In genomic region chr18:32139835-32140283, GRCh38 we compare ENCODE assay signal across 18 cellular contexts. TPM values are rescaled to one million over a fixed set of nuclear protein-coding genes. Genes with fewer than 3 reads are reported as not detected.
DNase-seq lines count a peak whose midpoint lies in the region; ATAC-seq, FAIRE-seq and TF ChIP-seq lines count a peak whose summit lies in the region.
"Had no signal": no experiment of that assay in that cellular context is flagged by ENCODE, and none has a peak within 500 bp of the region (broad histone marks: within the 10 kb centered on the region; RNA-seq: fewer than 3 reads in every experiment).

No MANE protein-coding gene starts in this region.

- H3K27ac ChIP-seq in HCT116 (ENCODE audit: low read depth, low read length): no peak overlapping the region
- no peak overlapping the region for H3K27ac ChIP-seq in H1 (ENCODE audit: low read depth, low read length)
- H3K27ac ChIP-seq in thyroid gland: no peak overlapping the region

- no peak for TF ChIP-seq EP300 in H1 (IDR thresholded peaks at IDR 0.05; ENCODE audit: borderline replicate concordance in 1 of 2, low read depth in 2 of 2, low read length in 2 of 2)

- no peak overlapping the region for H3K4me3 ChIP-seq in HCT116 (replicated peaks in 1 of 2; ENCODE audit: low read depth in 1 of 2, low read length in 2 of 2)
- H3K4me3 ChIP-seq in H1 (ENCODE audit: extremely low read depth in 1 of 4, insufficient read depth in 2 of 4, low read depth in 3 of 4, low read length in 4 of 4): no peak overlapping the region
- H3K4me3 ChIP-seq in thyroid gland (replicated peaks in 1 of 3): no peak overlapping the region

- peak; percentile 9; the same call in 1 of the 2 replicates for TF ChIP-seq RAD21 in HCT116 (IDR thresholded peaks at IDR 0.05; ENCODE audit: low read depth)
- peak; percentile 17 to 33; a peak in 1 of 4 replicates for TF ChIP-seq RAD21 in H1 (IDR thresholded peaks at IDR 0.05 in 1 of 2, conservative IDR thresholded peaks at IDR 0.05 in 1 of 2; ENCODE audit: low read depth in 2 of 2, low read length in 2 of 2)

- H2BK12ac ChIP-seq in H1 (ENCODE audit: low read depth, low read length): no peak overlapping the region

- H2BK120ac ChIP-seq in H1 (replicated peaks; ENCODE audit: low read depth, low read length): no peak overlapping the region

- no peak overlapping the region for H2BK15ac ChIP-seq in H1 (ENCODE audit: low read length)

- no TSS peak for BruUV-seq in HCT116 (replicated peaks; lab: Mats Ljungman, UMichigan)

- H2BK5ac ChIP-seq in H1 (ENCODE audit: low read depth, low read length): no peak overlapping the region

- RAD21 ChIA-PET in HCT116 (lab: Charles Lee; ENCODE audit: low non-redundant PET in 1 of 2, low total read pairs in 2 of 2, uncharacterized antibody in 2 of 2, unreplicated experiment in 2 of 2): no interaction called here

- H3K23ac ChIP-seq in H1 (ENCODE audit: insufficient read length): no peak overlapping the region

- CTCF ChIA-PET in HCT116 (lab: Charles Lee): interaction anchor here (0.6 to 1.5 kb wide), 3 partner anchors 197 to 412 kb away, joined by 3 to 4 read pairs (median 4); partner anchors contain the start of gene TRAPPC8
- CTCF ChIA-PET in H1 (lab: Charles Lee; ENCODE audit: partially characterized antibody): interaction anchor here (0.6 to 1.6 kb wide), 7 partner anchors 9 to 270 kb away, joined by 3 to 5 read pairs (median 3); no protein-coding TSS in a partner anchor

- H3K4ac ChIP-seq in H1 (replicated peaks; ENCODE audit: insufficient read length, low read depth, low read length): no peak overlapping the region

- H3K36me3 ChIP-seq in HCT116 (ENCODE audit: control insufficient read depth in 1 of 2, insufficient read depth in 2 of 2, low read length in 2 of 2): no peaks in the 10 kb centered on the region
- H3K36me3 ChIP-seq in H1 (ENCODE audit: control insufficient read depth in 2 of 4, insufficient read depth in 4 of 4, low read length in 3 of 4): no peaks in the 10 kb centered on the region
- no peaks in the 10 kb centered on the region for H3K36me3 ChIP-seq in thyroid gland

- no peak for FAIRE-seq in H1 (lab: Jason Lieb, UNC)
- FAIRE-seq: A204.1 had no signal

- POLR2A ChIA-PET in HCT116 (lab: Charles Lee): no interaction called here
- POLR2A ChIA-PET in H1 (lab: Charles Lee; ENCODE audit: partially characterized antibody): no interaction called here

- intact Hi-C loops in HCT116 (cut with micrococcal nuclease): no loop called here
- intact Hi-C loops in thyroid gland (cut with DNase I): no loop called here

- H3K18ac ChIP-seq in H1 (ENCODE audit: extremely low read depth, low read length): no peak overlapping the region

- H3K4me1 ChIP-seq in HCT116 (ENCODE audit: control insufficient read depth in 1 of 2, insufficient read depth in 2 of 2, low read length in 2 of 2) (no peaks in the 10 kb centered on the region), H1 (replicated peaks in 1 of 4; ENCODE audit: control insufficient read depth in 3 of 4, insufficient read depth in 4 of 4, low read length in 3 of 4) (no peaks in the 10 kb centered on the region), thyroid gland (no peaks in the 10 kb centered on the region)

- no peaks in the 10 kb centered on the region for H3K23me2 ChIP-seq in H1 (ENCODE audit: low read depth, low read length)

- no peak overlapping the region for H2BK20ac ChIP-seq in H1 (ENCODE audit: low read length)

- H3K79me1 ChIP-seq in H1 (ENCODE audit: low read depth, low read length): no peaks in the 10 kb centered on the region

- H4K5ac ChIP-seq in H1 (ENCODE audit: insufficient read length, low read depth, low read length): no peak overlapping the region

- H3K27me3 ChIP-seq in HCT116 (ENCODE audit: insufficient read depth, low read length) (no peaks in the 10 kb centered on the region), H1 (replicated peaks in 1 of 4; ENCODE audit: control insufficient read depth in 3 of 4, extremely low read depth in 1 of 4, insufficient read depth in 3 of 4, low read length in 3 of 4) (no peaks in the 10 kb centered on the region), thyroid gland (no peaks in the 10 kb centered on the region)

- no peak overlapping the region for H3K9ac ChIP-seq in HCT116 (ENCODE audit: low read length)
- H3K9ac ChIP-seq in H1 (replicated peaks in 1 of 4; ENCODE audit: extremely low read depth in 1 of 4, low read depth in 3 of 4, low read length in 3 of 4): no peak overlapping the region

- no peaks in the 10 kb centered on the region for H4K20me1 ChIP-seq in HCT116 (ENCODE audit: insufficient read depth)
- no peaks in the 10 kb centered on the region for H4K20me1 ChIP-seq in H1 (replicated peaks in 1 of 2; ENCODE audit: control insufficient read depth in 1 of 2, insufficient read depth in 2 of 2, low read length in 2 of 2)

- H3K4me2 ChIP-seq in HCT116 (ENCODE audit: low read length) (no peak overlapping the region), H1 (ENCODE audit: insufficient read depth in 1 of 2, low read depth in 2 of 2, low read length in 2 of 2) (no peak overlapping the region)

- ATAC-seq in HCT116 (peak; percentile 22; the same call in 1 of the 2 replicates), HG03135 (IDR thresholded peaks at IDR 0.05; ENCODE audit: unreplicated experiment) (no peak)
- ATAC-seq: T-helper 17 cell had no signal

- no peaks in the 10 kb centered on the region for H3K9me2 ChIP-seq in HCT116 (ENCODE audit: insufficient read depth)

- H3K14ac ChIP-seq in H1 (ENCODE audit: insufficient read length): no peak overlapping the region

- H2AK5ac ChIP-seq in H1 (ENCODE audit: low read depth, low read length): no peak overlapping the region

- H3K9me3 ChIP-seq in HCT116 (ENCODE audit: control insufficient read depth in 1 of 2, insufficient read depth in 1 of 2, low read depth in 1 of 2, low read length in 2 of 2) (no peaks in the 10 kb centered on the region), H1 (ENCODE audit: insufficient read depth in 2 of 2, low read depth in 1 of 2, low read length in 1 of 2) (no peaks in the 10 kb centered on the region; a peak in 1 of 4 replicates), thyroid gland (no peaks in the 10 kb centered on the region)

- peak; percentile 45 for DNase-seq in NCI-H2029 (lab: John Stamatoyannopoulos, UW)
- no peak for DNase-seq in NCI-H2029 treated with DMSO at 0.1 percent for 48 hours (lab: John Stamatoyannopoulos, UW)
- DNase-seq in HCT116 (ENCODE audit: low read depth, low spot score): no peak
- peak; percentile 89 for DNase-seq in NCI-H69 (lab: John Stamatoyannopoulos, UW)
- no peak for DNase-seq in H1 (ENCODE audit: low read depth in 1 of 2, low spot score in 2 of 2)
- DNase-seq in HPDE6-E6E7 (ENCODE audit: extremely low spot score): no peak
- no peak for DNase-seq in thyroid gland
- DNase-seq: C1 segment of cervical spinal cord, DMS153, KG1, NCI-H1048, NCI-H187 treated with DMSO at 0.1 percent for 48 hours, NCI-H526 treated with DMSO at 0.1 percent for 48 hours, OCI-M1, T-helper 17 cell had no signal

- no peak overlapping the region for H3K56ac ChIP-seq in H1 (replicated peaks; ENCODE audit: insufficient read length, low read depth, low read length)

- no peak overlapping the region for H4K8ac ChIP-seq in H1 (ENCODE audit: extremely low read depth, insufficient read depth, low read length)

- TF ChIP-seq CTCF in HCT116 (IDR thresholded peaks at IDR 0.05 in 2 of 3, conservative IDR thresholded peaks at IDR 0.05 in 1 of 3; ENCODE audit: borderline replicate concordance in 1 of 3, insufficient read depth in 1 of 3, low read depth in 2 of 3, low read length in 2 of 3) (no peak), H1 (IDR thresholded peaks at IDR 0.05; ENCODE audit: control extremely low read depth in 1 of 3, insufficient read depth in 1 of 3, low read depth in 1 of 3, low read length in 3 of 3) (peak in 2 of 3 experiments; percentile 1 to 3; a peak in 1 of 4 replicates), thyroid gland (IDR thresholded peaks at IDR 0.05) (no peak)

- H3K79me2 ChIP-seq in HCT116 (ENCODE audit: insufficient read depth, low read length) (no peaks in the 10 kb centered on the region), H1 (ENCODE audit: control insufficient read depth in 1 of 2, insufficient read depth in 2 of 2, low read length in 2 of 2) (no peaks in the 10 kb centered on the region)

- 94% methylated on average over 22 of the region's 24 CpGs; no CpG with 5 or more reads in 1 of the 2 experiments for WGBS in H1 (ENCODE audit: extremely low coverage in 1 of 2, insufficient coverage in 1 of 2, insufficient read length in 1 of 2, insufficient replicate concordance in 2 of 2, low coverage in 1 of 2, low lambda C conversion rate in 2 of 2, missing lambda C conversion rate in 1 of 2), 2 experiments
- 89 to 91% methylated on average over 10 to 12 of the region's 24 CpGs for WGBS in thyroid gland, 2 donors

- H4K91ac ChIP-seq in H1 (replicated peaks; ENCODE audit: insufficient read length, low read length): no peak overlapping the region

- TF ChIP-seq POLR2A in HCT116 (IDR thresholded peaks at IDR 0.05; ENCODE audit: borderline replicate concordance, extremely low read depth, insufficient read depth, insufficient read length) (no peak), H1 (IDR thresholded peaks at IDR 0.05; ENCODE audit: control extremely low read depth in 1 of 2, low read depth in 2 of 2, low read length in 2 of 2) (no peak), thyroid gland (IDR thresholded peaks at IDR 0.05) (no peak)

- H2AFZ ChIP-seq in HCT116 (ENCODE audit: low read depth, low read length, poor library complexity, severe bottlenecking) (no peak overlapping the region), H1 (ENCODE audit: low read length) (no peak overlapping the region)

RNA-seq across cellular contexts. Expression of gene RNF138, which starts 48.2 kb away (rescaled TPM):
- total RNA-seq in HCT116 (2021; ENCODE audit: unreplicated experiment) (72.5 TPM), thyroid gland (10 to 100 TPM; 10.7 to 62.7 (median 27.4) TPM)
- polyA plus RNA-seq in HCT116 (2012): 42.3 and 42.7 TPM in 2 replicates
- 91.3 and 109 TPM in 2 replicates for total RNA-seq in H1 (2021; fragmentation: NEBNext Ultra II Directional; extraction: Animal tissue kit (Norgen Biotek cat#: 25700))
- polyA plus RNA-seq in H1 (2011; rRNA removed): 29.2 and 43.1 TPM in 2 replicates
- polyA plus RNA-seq in H1 (2011; cell fraction: cytosol; rRNA removed): 46.0 TPM
- 95.6 TPM for polyA plus RNA-seq in H1 (2011; cell fraction: nucleus; rRNA removed)
- 43.0 to 61.9 TPM (median 57.7 TPM) in 4 replicates for polyA plus RNA-seq in H1 (2012, experiment 1 of 2)
- polyA plus RNA-seq in H1 (2012, experiment 2 of 2): 2.9 TPM
- 45.1 TPM for polyA plus RNA-seq in H1 (2013, experiment 1 of 2)
- polyA plus RNA-seq in H1 (2013, experiment 2 of 2): 45.0 TPM
- 48.2 and 68.1 TPM in 2 replicates for polyA minus RNA-seq in H1 (2011; rRNA and poly(A)+ RNA removed)
- 139 TPM for polyA minus RNA-seq in H1 (2011; cell fraction: cytosol; rRNA and poly(A)+ RNA removed)
- polyA minus RNA-seq in H1 (2011; cell fraction: nucleus; rRNA and poly(A)+ RNA removed): 76.3 TPM

RNA-seq across cellular contexts. Expression of gene MEP1B, which starts 50.0 kb away (rescaled TPM):
- total RNA-seq in HCT116 (2021; ENCODE audit: unreplicated experiment) (not detected), thyroid gland (under 1 TPM in 1 of 4 donors, not detected in 3; 0.38 TPM)
- not detected in 2 replicates for polyA plus RNA-seq in HCT116 (2012)
- total RNA-seq in H1 (2021; fragmentation: NEBNext Ultra II Directional; extraction: Animal tissue kit (Norgen Biotek cat#: 25700)): not detected in 2 replicates
- not detected in 2 replicates for polyA plus RNA-seq in H1 (2011; rRNA removed)
- not detected for polyA plus RNA-seq in H1 (2011; cell fraction: cytosol; rRNA removed)
- not detected for polyA plus RNA-seq in H1 (2011; cell fraction: nucleus; rRNA removed)
- polyA plus RNA-seq in H1 (2012, experiment 1 of 2): 0.14 to 0.28 TPM in 2 of 4 replicates, not detected in the others
- not detected for polyA plus RNA-seq in H1 (2012, experiment 2 of 2)
- polyA plus RNA-seq in H1 (2013, experiment 1 of 2): not detected
- polyA plus RNA-seq in H1 (2013, experiment 2 of 2): not detected
- not detected in 2 replicates for polyA minus RNA-seq in H1 (2011; rRNA and poly(A)+ RNA removed)
- not detected for polyA minus RNA-seq in H1 (2011; cell fraction: cytosol; rRNA and poly(A)+ RNA removed)
- not detected for polyA minus RNA-seq in H1 (2011; cell fraction: nucleus; rRNA and poly(A)+ RNA removed)
- total RNA-seq: RPMI7951 had no signal

Comparison
In these comparisons a context has a peak if more than half of its experiments do, and no peak if none do; other contexts are left out.
1. DNase-seq: peak in NCI-H2029 (single experiment) and NCI-H69 (single experiment); none in NCI-H2029 treated with DMSO at 0.1 percent for 48 hours (single experiment), HCT116 (single experiment), H1 (0 of 2), HPDE6-E6E7 (single experiment) and thyroid gland (0 of 2).
2. CTCF ChIP-seq: peak in H1 (2 of 3); none in HCT116 (0 of 3) and thyroid gland (0 of 6).